ENCODE assay signal across 2 cellular contexts in the genomic region with DNA sequence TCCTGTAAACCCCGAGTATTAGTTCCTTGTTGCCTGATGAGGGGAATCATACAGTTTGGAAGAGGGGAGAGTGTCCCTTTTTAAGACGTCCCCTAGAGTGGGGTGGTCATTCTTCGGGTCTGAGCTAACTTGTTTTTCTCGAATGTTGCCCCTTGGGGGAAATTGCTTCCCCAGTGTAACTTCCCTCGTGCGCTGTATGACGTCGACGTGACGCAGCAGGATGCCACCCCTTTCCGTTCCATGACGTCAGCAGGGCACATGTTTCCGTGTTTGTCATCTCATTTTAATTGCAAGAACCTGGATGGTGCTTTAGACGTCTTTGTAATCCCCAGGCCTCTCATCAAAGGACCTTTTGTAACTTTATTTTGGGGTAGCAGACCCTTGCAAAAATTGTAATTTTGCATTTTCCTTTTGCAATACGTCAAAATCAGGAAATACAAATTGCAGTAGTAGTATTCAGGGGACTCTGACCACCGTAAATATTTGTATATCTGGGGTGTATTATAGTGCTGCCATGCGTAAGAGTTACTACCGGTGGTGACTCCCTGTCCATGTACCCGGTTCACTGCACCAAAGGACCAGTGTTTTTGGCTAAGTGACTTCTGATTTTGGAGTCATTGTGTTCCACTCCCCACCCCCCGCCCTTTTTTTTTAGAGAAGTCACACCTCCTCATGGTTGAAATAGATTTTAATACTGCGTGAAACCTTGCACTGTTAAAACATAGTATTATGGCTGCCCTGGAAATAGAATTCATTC.
TF ChIP-seq lines count a peak whose summit lies in the region.

No MANE protein-coding gene starts in this region.

TF ChIP-seq in HEK293, 187 proteins besides CTCF, POLR2A, EP300 and RAD21 (continued from another document and continues in another):
- TF ChIP-seq, protein P1, sequence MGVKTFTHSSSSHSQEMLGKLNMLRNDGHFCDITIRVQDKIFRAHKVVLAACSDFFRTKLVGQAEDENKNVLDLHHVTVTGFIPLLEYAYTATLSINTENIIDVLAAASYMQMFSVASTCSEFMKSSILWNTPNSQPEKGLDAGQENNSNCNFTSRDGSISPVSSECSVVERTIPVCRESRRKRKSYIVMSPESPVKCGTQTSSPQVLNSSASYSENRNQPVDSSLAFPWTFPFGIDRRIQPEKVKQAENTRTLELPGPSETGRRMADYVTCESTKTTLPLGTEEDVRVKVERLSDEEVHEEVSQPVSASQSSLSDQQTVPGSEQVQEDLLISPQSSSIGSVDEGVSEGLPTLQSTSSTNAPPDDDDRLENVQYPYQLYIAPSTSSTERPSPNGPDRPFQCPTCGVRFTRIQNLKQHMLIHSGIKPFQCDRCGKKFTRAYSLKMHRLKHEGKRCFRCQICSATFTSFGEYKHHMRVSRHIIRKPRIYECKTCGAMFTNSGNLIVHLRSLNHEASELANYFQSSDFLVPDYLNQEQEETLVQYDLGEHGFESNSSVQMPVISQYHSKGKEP (tag by site-specific recombination; IDR thresholded peaks at IDR 0.05), result no peak
- TF ChIP-seq ZBTB21 (tag by site-specific recombination; IDR thresholded peaks at IDR 0.05) (peak; percentile 100), ATF2 (tag by site-specific recombination; IDR thresholded peaks at IDR 0.05; ENCODE audit: low read depth) (peak; percentile 98), PRDM4 (tag by site-specific recombination; IDR thresholded peaks at IDR 0.05) (no peak), PATZ1 (tag by site-specific recombination; IDR thresholded peaks at IDR 0.05) (0 out of 2 replicates have a peak, but pooled peaks have one; percentile 18), ZBTB48 (tag by site-specific recombination; IDR thresholded peaks at IDR 0.05) (peak; percentile 81; the same call in 1 of the 2 replicates), SP7 (tag by site-specific recombination; IDR thresholded peaks at IDR 0.05) (peak; percentile 55; the same call in 1 of the 2 replicates), ZNF184 (tag by site-specific recombination; IDR thresholded peaks at IDR 0.05) (no peak), SP3 (tag by site-specific recombination; IDR thresholded peaks at IDR 0.05) (peak; percentile 76), ZNF341 (tag by site-specific recombination; IDR thresholded peaks at IDR 0.05; ENCODE audit: low read depth) (0 out of 2 replicates have a peak, but pooled peaks have one; percentile 13)
- TF ChIP-seq, protein P2, sequence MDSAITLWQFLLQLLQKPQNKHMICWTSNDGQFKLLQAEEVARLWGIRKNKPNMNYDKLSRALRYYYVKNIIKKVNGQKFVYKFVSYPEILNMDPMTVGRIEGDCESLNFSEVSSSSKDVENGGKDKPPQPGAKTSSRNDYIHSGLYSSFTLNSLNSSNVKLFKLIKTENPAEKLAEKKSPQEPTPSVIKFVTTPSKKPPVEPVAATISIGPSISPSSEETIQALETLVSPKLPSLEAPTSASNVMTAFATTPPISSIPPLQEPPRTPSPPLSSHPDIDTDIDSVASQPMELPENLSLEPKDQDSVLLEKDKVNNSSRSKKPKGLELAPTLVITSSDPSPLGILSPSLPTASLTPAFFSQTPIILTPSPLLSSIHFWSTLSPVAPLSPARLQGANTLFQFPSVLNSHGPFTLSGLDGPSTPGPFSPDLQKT (IDR thresholded peaks at IDR 0.05; ENCODE audit: borderline replicate concordance, low read depth, low read length), result no peak

TF ChIP-seq in WTC11, 78 proteins besides CTCF, POLR2A, EP300 and RAD21 (continued from another document):
- TF ChIP-seq, protein P3, sequence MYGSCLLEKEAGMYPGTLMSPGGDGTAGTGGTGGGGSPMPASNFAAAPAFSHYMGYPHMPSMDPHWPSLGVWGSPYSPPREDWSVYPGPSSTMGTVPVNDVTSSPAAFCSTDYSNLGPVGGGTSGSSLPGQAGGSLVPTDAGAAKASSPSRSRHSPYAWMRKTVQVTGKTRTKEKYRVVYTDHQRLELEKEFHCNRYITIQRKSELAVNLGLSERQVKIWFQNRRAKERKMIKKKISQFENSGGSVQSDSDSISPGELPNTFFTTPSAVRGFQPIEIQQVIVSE (CRISPR knock-in tag; IDR thresholded peaks at IDR 0.05; ENCODE audit: borderline replicate concordance), result no peak
- TF ChIP-seq, protein P4, sequence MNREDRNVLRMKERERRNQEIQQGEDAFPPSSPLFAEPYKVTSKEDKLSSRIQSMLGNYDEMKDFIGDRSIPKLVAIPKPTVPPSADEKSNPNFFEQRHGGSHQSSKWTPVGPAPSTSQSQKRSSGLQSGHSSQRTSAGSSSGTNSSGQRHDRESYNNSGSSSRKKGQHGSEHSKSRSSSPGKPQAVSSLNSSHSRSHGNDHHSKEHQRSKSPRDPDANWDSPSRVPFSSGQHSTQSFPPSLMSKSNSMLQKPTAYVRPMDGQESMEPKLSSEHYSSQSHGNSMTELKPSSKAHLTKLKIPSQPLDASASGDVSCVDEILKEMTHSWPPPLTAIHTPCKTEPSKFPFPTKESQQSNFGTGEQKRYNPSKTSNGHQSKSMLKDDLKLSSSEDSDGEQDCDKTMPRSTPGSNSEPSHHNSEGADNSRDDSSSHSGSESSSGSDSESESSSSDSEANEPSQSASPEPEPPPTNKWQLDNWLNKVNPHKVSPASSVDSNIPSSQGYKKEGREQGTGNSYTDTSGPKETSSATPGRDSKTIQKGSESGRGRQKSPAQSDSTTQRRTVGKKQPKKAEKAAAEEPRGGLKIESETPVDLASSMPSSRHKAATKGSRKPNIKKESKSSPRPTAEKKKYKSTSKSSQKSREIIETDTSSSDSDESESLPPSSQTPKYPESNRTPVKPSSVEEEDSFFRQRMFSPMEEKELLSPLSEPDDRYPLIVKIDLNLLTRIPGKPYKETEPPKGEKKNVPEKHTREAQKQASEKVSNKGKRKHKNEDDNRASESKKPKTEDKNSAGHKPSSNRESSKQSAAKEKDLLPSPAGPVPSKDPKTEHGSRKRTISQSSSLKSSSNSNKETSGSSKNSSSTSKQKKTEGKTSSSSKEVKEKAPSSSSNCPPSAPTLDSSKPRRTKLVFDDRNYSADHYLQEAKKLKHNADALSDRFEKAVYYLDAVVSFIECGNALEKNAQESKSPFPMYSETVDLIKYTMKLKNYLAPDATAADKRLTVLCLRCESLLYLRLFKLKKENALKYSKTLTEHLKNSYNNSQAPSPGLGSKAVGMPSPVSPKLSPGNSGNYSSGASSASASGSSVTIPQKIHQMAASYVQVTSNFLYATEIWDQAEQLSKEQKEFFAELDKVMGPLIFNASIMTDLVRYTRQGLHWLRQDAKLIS (CRISPR knock-in tag; IDR thresholded peaks at IDR 0.05; ENCODE audit: borderline replicate concordance), result no peak
- TF ChIP-seq FOXP1 (CRISPR knock-in tag; IDR thresholded peaks at IDR 0.05; ENCODE audit: borderline replicate concordance) (0 out of 2 replicates have a peak, but pooled peaks have one; percentile 9), NR2C2 (CRISPR knock-in tag; IDR thresholded peaks at IDR 0.05) (no peak), USF2 (CRISPR knock-in tag; IDR thresholded peaks at IDR 0.05) (no peak; the same call in 1 of the 2 replicates), TP53 (CRISPR knock-in tag; IDR thresholded peaks at IDR 0.05) (no peak), GRHL2 (CRISPR knock-in tag; IDR thresholded peaks at IDR 0.05; ENCODE audit: insufficient replicate concordance, severe bottlenecking) (no peak), ELF4 (CRISPR knock-in tag; IDR thresholded peaks at IDR 0.05; ENCODE audit: low read depth) (no peak), NFATC4 (CRISPR knock-in tag; IDR thresholded peaks at IDR 0.05) (no peak), CREB1 (CRISPR knock-in tag; IDR thresholded peaks at IDR 0.05) (peak; percentile 73; the same call in 1 of the 2 replicates), ESRRA (CRISPR knock-in tag; IDR thresholded peaks at IDR 0.05; ENCODE audit: borderline replicate concordance) (no peak), ZBTB21 (CRISPR knock-in tag; IDR thresholded peaks at IDR 0.05; ENCODE audit: borderline replicate concordance) (peak; percentile 99), ZNF317 (CRISPR knock-in tag; IDR thresholded peaks at IDR 0.05; ENCODE audit: borderline replicate concordance, low read depth) (no peak), ZBTB43 (CRISPR knock-in tag; IDR thresholded peaks at IDR 0.05) (no peak), HMGXB4 (CRISPR knock-in tag; IDR thresholded peaks at IDR 0.05) (no peak), CREM (CRISPR knock-in tag; IDR thresholded peaks at IDR 0.05) (peak; percentile 92), PRRX2 (CRISPR knock-in tag; IDR thresholded peaks at IDR 0.05) (no peak)
- TF ChIP-seq, protein P5, sequence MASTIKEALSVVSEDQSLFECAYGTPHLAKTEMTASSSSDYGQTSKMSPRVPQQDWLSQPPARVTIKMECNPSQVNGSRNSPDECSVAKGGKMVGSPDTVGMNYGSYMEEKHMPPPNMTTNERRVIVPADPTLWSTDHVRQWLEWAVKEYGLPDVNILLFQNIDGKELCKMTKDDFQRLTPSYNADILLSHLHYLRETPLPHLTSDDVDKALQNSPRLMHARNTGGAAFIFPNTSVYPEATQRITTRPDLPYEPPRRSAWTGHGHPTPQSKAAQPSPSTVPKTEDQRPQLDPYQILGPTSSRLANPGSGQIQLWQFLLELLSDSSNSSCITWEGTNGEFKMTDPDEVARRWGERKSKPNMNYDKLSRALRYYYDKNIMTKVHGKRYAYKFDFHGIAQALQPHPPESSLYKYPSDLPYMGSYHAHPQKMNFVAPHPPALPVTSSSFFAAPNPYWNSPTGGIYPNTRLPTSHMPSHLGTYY (CRISPR knock-in tag; IDR thresholded peaks at IDR 0.05), result no peak
- TF ChIP-seq, protein P6, sequence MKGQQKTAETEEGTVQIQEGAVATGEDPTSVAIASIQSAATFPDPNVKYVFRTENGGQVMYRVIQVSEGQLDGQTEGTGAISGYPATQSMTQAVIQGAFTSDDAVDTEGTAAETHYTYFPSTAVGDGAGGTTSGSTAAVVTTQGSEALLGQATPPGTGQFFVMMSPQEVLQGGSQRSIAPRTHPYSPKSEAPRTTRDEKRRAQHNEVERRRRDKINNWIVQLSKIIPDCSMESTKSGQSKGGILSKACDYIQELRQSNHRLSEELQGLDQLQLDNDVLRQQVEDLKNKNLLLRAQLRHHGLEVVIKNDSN (CRISPR knock-in tag; IDR thresholded peaks at IDR 0.05), result peak; percentile 38; the same call in 1 of the 2 replicates
TF ChIP-seq in WTC11: peak in this region for 6.
